Comparison of ENCODE assay signal across 29 cellular contexts in genomic region chr5:153534102-153534501, GRCh38.
"Had no signal": no experiment of that assay in that cellular context is flagged by ENCODE, and none has a peak within 500 bp of the region (broad histone marks: within the 10 kb centered on the region; RNA-seq: fewer than 3 reads in every experiment).

No MANE protein-coding gene starts in this region.

- H3K4me1 Mint-ChIP-seq: activated CD4-positive, alpha-beta T cell treated with anti-CD3 and anti-CD28 coated beads, Interleukin-2, amount 10 ng/mL, durations not matched to agents 24 days and 14 days; activated naive CD8-positive, alpha-beta T cell treated with anti-CD3 and anti-CD28 coated beads for 36 hours; activated T-helper 17 cell treated with anti-CD3 and anti-CD28 coated beads, Interleukin-2, amount 50 U/mL, for 72 hours had no signal

- H3K9me3 Mint-ChIP-seq: activated CD4-positive, alpha-beta T cell treated with anti-CD3 and anti-CD28 coated beads, Interleukin-2, amount 10 ng/mL, durations not matched to agents 24 days and 14 days; activated CD8-positive, alpha-beta T cell treated with anti-CD3 and anti-CD28 coated beads for 36 hours; activated naive CD8-positive, alpha-beta T cell treated with anti-CD3 and anti-CD28 coated beads for 36 hours; activated T-cell treated with anti-CD3 and anti-CD28 coated beads, Interleukin-2, amount 50 U/mL, for 72 hours; activated T-helper 17 cell treated with anti-CD3 and anti-CD28 coated beads, Interleukin-2, amount 50 U/mL, for 72 hours had no signal

- H3K36me3 Mint-ChIP-seq: activated naive CD8-positive, alpha-beta T cell treated with anti-CD3 and anti-CD28 coated beads for 36 hours had no signal

- H3K27ac Mint-ChIP-seq: activated CD4-positive, alpha-beta T cell treated with anti-CD3 and anti-CD28 coated beads, Interleukin-2, amount 10 ng/mL, durations not matched to agents 24 days and 14 days; activated CD8-positive, alpha-beta T cell treated with anti-CD3 and anti-CD28 coated beads for 36 hours; activated naive CD8-positive, alpha-beta T cell treated with anti-CD3 and anti-CD28 coated beads for 36 hours; activated T-cell treated with anti-CD3 and anti-CD28 coated beads, Interleukin-2, amount 50 U/mL, for 72 hours; activated T-helper 17 cell treated with anti-CD3 and anti-CD28 coated beads, Interleukin-2, amount 50 U/mL, for 72 hours had no signal

- H3K4me3 ChIP-seq: SJCRH30, SK-N-MC had no signal

- H3K4me3 Mint-ChIP-seq: activated CD4-positive, alpha-beta T cell treated with anti-CD3 and anti-CD28 coated beads, Interleukin-2, amount 10 ng/mL, durations not matched to agents 24 days and 14 days; activated CD8-positive, alpha-beta T cell treated with anti-CD3 and anti-CD28 coated beads for 36 hours; activated naive CD8-positive, alpha-beta T cell treated with anti-CD3 and anti-CD28 coated beads for 36 hours; activated T-cell treated with anti-CD3 and anti-CD28 coated beads, Interleukin-2, amount 50 U/mL, for 72 hours; activated T-helper 17 cell treated with anti-CD3 and anti-CD28 coated beads, Interleukin-2, amount 50 U/mL, for 72 hours had no signal

- DNase-seq: activated CD4-positive, alpha-beta T cell treated with anti-CD3 and anti-CD28 coated beads, Interleukin-2, amount 10 ng/mL, durations not matched to agents 24 days and 14 days; activated CD4-positive, alpha-beta T cell treated with anti-CD3 and anti-CD28 coated beads, Interleukin-2, amount 50 U/mL, for 4 hours; activated CD8-positive, alpha-beta T cell treated with anti-CD3 and anti-CD28 coated beads for 36 hours; activated effector memory CD4-positive, alpha-beta T cell treated with anti-CD3 and anti-CD28 coated beads, Interleukin-2, amount 50 U/mL, for 16 hours; activated naive CD4-positive, alpha-beta T cell; activated naive CD4-positive, alpha-beta T cell treated with anti-CD3 and anti-CD28 coated beads, Interleukin-2, amount 50 U/mL, for 16 hours; activated naive CD8-positive, alpha-beta T cell treated with anti-CD3 and anti-CD28 coated beads for 36 hours; activated T-cell treated with anti-CD3 and anti-CD28 coated beads, Interleukin-2, amount 50 U/mL, for 1 hour; activated T-cell treated with anti-CD3 and anti-CD28 coated beads, Interleukin-2, amount 50 U/mL, for 72 hours; amniotic stem cell; aorta; brain microvascular endothelial cell; central memory CD4-positive, alpha-beta T cell; MM.1S; MV-4-11; NCI-H1092 treated with DMSO at 0.1 percent for 48 hours; NCI-H1417; NCI-H146; NCI-H187; NCI-H2029 treated with DMSO at 0.1 percent for 48 hours; NCI-H2107; NCI-H226; NCI-H524 treated with DMSO at 0.1 percent for 48 hours; NCI-H748 treated with DMSO at 0.1 percent for 48 hours; SHP77; SJCRH30; T1000 had no signal

- H3K27me3 Mint-ChIP-seq: activated CD4-positive, alpha-beta T cell treated with anti-CD3 and anti-CD28 coated beads, Interleukin-2, amount 10 ng/mL, durations not matched to agents 24 days and 14 days; activated CD8-positive, alpha-beta T cell treated with anti-CD3 and anti-CD28 coated beads for 36 hours; activated naive CD8-positive, alpha-beta T cell treated with anti-CD3 and anti-CD28 coated beads for 36 hours; activated T-helper 17 cell treated with anti-CD3 and anti-CD28 coated beads, Interleukin-2, amount 50 U/mL, for 72 hours had no signal
